Comparison of ENCODE assay signal across 17 cellular contexts in genomic region chr4:109820563-109820962, GRCh38. TPM values are rescaled to one million over a fixed set of nuclear protein-coding genes. Genes with fewer than 3 reads are reported as not detected.
DNase-seq lines count a peak whose midpoint lies in the region; TF ChIP-seq lines count a peak whose summit lies in the region.
"Had no signal": no experiment of that assay in that cellular context is flagged by ENCODE, and none has a peak within 500 bp of the region (broad histone marks: within the 10 kb centered on the region; RNA-seq: fewer than 3 reads in every experiment).

No MANE protein-coding gene starts in this region.

- DNase-seq in NCI-H82 (lab: John Stamatoyannopoulos, UW) (peak; percentile 51), NCI-H82 treated with DMSO at 0.1 percent for 48 hours (lab: John Stamatoyannopoulos, UW; ENCODE audit: unreplicated experiment) (no peak), GM04503 (ENCODE audit: low read depth) (peak; percentile 11), astrocyte of the cerebellum (ENCODE audit: low read depth) (peak; percentile 35), hippocampal formation (lab: John Stamatoyannopoulos, UW) (peak; percentile 19 to 63), immature natural killer cell (no peak), GM10266 (ENCODE audit: extremely low spot score) (no peak)
- DNase-seq in activated effector memory CD4-positive, alpha-beta T cell treated with anti-CD3 and anti-CD28 coated beads, Interleukin-2, amount 50 U/mL, for 16 hours, result no peak
- DNase-seq: 8988T; activated gamma-delta T cell; Caco-2; H7; left ventricle myocardium superior; NCI-H1436; NCI-H69; nephron progenitor cell; stimulated activated naive CD4-positive, alpha-beta T cell treated with Interleukin-2 at 50 U/mL for 16 hours had no signal

- H3K27me3 Mint-ChIP-seq in immature natural killer cell (ENCODE audit: low read depth in 3 of 3), result peaks cover 6 to 8% (median 6%) of the 10 kb centered on the region in 3 donors

- in situ Hi-C loops in astrocyte of the cerebellum (cut with HindIII; ENCODE audit: low sequenced_read_pairs), result no loop called here

- H3K4me3 ChIP-seq in astrocyte of the cerebellum (ENCODE audit: low read depth, low read length), result no peak overlapping the region

- peak overlapping the region in 1 of 6 donors; percentile 41 for H3K27ac Mint-ChIP-seq in immature natural killer cell

- peaks cover 20 to 32% of the 10 kb centered on the region in 2 donors for H3K4me1 Mint-ChIP-seq in immature natural killer cell

- no peak for TF ChIP-seq CTCF in astrocyte of the cerebellum (IDR thresholded peaks at IDR 0.05; ENCODE audit: low read depth, low read length, missing control alignments)
- TF ChIP-seq CTCF in GM10266 (IDR thresholded peaks at IDR 0.05; ENCODE audit: control insufficient read depth, insufficient read depth, low read depth, missing control alignments), result no peak

- H3K9me3 Mint-ChIP-seq in immature natural killer cell, result no peaks in the 10 kb centered on the region
- H3K9me3 Mint-ChIP-seq: nephron progenitor cell had no signal

- H3K36me3 Mint-ChIP-seq in immature natural killer cell, result peaks cover 8 to 36% (median 16%) of the 10 kb centered on the region in 3 donors

- no peak overlapping the region for H3K4me3 Mint-ChIP-seq in immature natural killer cell
- H3K4me3 Mint-ChIP-seq: nephron progenitor cell had no signal

RNA-seq across cellular contexts. Expression of gene GAR1, which starts 5.0 kb away (rescaled TPM):
- polyA plus RNA-seq in immature natural killer cell, result 10 to 100 TPM in 2 of 3 donors, 1 to 10 TPM in 1; 5.2 to 17.6 (median 10.8) TPM

RNA-seq across cellular contexts. Expression of gene RRH, which starts 7.2 kb away (rescaled TPM):
- under 1 TPM in 1 of 3 donors, not detected in 2; 0.16 TPM for polyA plus RNA-seq in immature natural killer cell

RNA-seq across cellular contexts. Expression of gene CFI, which starts 18.8 kb away (rescaled TPM):
- not detected for polyA plus RNA-seq in immature natural killer cell

RNA-seq across cellular contexts. Expression of gene LRIT3, which starts 27.3 kb away (rescaled TPM):
- not detected for polyA plus RNA-seq in immature natural killer cell

Comparison
In these comparisons a context has a peak if more than half of its experiments do, and no peak if none do; other contexts are left out.
1. DNase-seq: peak in NCI-H82 (single experiment), GM04503 (single experiment), astrocyte of the cerebellum (single experiment) and hippocampal formation (2 of 2); none in NCI-H82 treated with DMSO at 0.1 percent for 48 hours (single experiment), immature natural killer cell (0 of 3), GM10266 (single experiment) and activated effector memory CD4-positive, alpha-beta T cell treated with anti-CD3 and anti-CD28 coated beads, Interleukin-2, amount 50 U/mL, for 16 hours (single experiment).